ENCODE assay signal across 8 cellular contexts in the genomic region with DNA sequence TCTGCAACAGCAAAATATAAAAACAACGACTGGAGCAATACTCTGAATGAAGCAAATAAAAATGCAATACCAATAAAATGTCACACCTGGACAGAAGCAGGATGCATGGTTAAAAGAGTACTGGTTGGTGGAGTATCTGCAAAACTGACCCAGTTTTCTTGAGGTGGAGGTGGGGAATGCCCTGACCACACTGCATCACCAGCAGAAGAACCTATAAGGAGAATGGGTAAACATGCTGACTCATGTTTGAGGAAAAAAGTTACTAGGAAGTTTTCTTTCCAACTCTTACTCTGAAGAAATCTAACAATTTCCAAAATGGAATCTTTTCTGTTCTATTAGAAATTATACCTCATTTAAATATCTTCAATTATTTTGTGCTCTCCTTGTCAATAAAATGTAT. TPM values are rescaled to one million over a fixed set of nuclear protein-coding genes. Genes with fewer than 3 reads are reported as not detected.
A peak's percentile ranks its signal among the peaks of the same experiment; 100 is the strongest.
DNase-seq lines count a peak whose midpoint lies in the region; ATAC-seq, FAIRE-seq and TF ChIP-seq lines count a peak whose summit lies in the region.

No MANE protein-coding gene starts in this region.

- in situ Hi-C loops in K562 (cut with MboI) = no loop called here

- H3K23ac ChIP-seq in neuronal stem cell (ENCODE audit: low read depth, low read length, poor library complexity) = no peak overlapping the region

- no peak overlapping the region for H2AFZ ChIP-seq in K562 (ENCODE audit: low read depth, low read length)
- H2AFZ ChIP-seq in osteoblast (ENCODE audit: low read length) = no peak overlapping the region
- H2AFZ ChIP-seq in neuronal stem cell (ENCODE audit: low read length) = no peak overlapping the region

- TF ChIP-seq EP300 in K562 (IDR thresholded peaks at IDR 0.05; ENCODE audit: low read length) = no peak

- H3K18ac ChIP-seq in neuronal stem cell (ENCODE audit: low read length) = no peak overlapping the region

- intact Hi-C loops in activated CD4-positive, alpha-beta T cell treated with anti-CD3 and anti-CD28 coated beads, Interleukin-2, amount 10 ng/mL, durations not matched to agents 24 days and 14 days (cut with micrococcal nuclease) = loop anchor here (1.0 kb wide), 1 partner anchor 44 kb away; a partner anchor contains a TSS
- intact Hi-C loops in K562 (cut with micrococcal nuclease) = no loop called here

- H3K9me1 ChIP-seq in K562 (ENCODE audit: control insufficient read depth, insufficient read depth, low read length) = no peaks in the 10 kb centered on the region

- peaks cover 5% of the 10 kb centered on the region for H3K9me3 Mint-ChIP-seq in activated CD4-positive, alpha-beta T cell treated with anti-CD3 and anti-CD28 coated beads, Interleukin-2, amount 10 ng/mL, durations not matched to agents 24 days and 14 days

- H3K27me3 ChIP-seq in K562 (ENCODE audit: control insufficient read depth in 2 of 2, insufficient read depth in 2 of 2, low read length in 2 of 2) (no peaks in the 10 kb centered on the region), osteoblast (ENCODE audit: insufficient read depth, low read length) (no peaks in the 10 kb centered on the region), BE2C (no peaks in the 10 kb centered on the region), neuronal stem cell (ENCODE audit: control insufficient read depth in 3 of 3, insufficient read depth in 3 of 3, low read depth in 1 of 3, low read length in 3 of 3) (no peaks in the 10 kb centered on the region)

- H3K9ac ChIP-seq in K562 (ENCODE audit: insufficient read depth in 1 of 2, low read depth in 2 of 2, low read length in 2 of 2) (no peak overlapping the region), neuronal stem cell (ENCODE audit: low read depth, low read length, poor library complexity) (no peak overlapping the region)

- DNase-seq in activated CD4-positive, alpha-beta T cell treated with anti-CD3 and anti-CD28 coated beads, Interleukin-2, amount 10 ng/mL, durations not matched to agents 24 days and 14 days = peak; percentile 69
- DNase-seq in activated CD4-positive, alpha-beta T cell treated with anti-CD3 and anti-CD28 coated beads for 1 hour = no peak
- DNase-seq in K562 (ENCODE audit: extremely low read depth in 1 of 4, low spot score in 3 of 4) (peak in 2 of 4 experiments; percentile 30 to 41), osteoblast (ENCODE audit: insufficient read length, low spot score, missing footprints) (no peak), BE2C (no peak), midbrain (lab: John Stamatoyannopoulos, UW) (no peak), neuronal stem cell (ENCODE audit: low spot score) (no peak)

- H3K27me3 Mint-ChIP-seq in activated CD4-positive, alpha-beta T cell treated with anti-CD3 and anti-CD28 coated beads, Interleukin-2, amount 10 ng/mL, durations not matched to agents 24 days and 14 days = peaks cover 2% of the 10 kb centered on the region

- H2BK15ac ChIP-seq in neuronal stem cell (ENCODE audit: low read length) = no peak overlapping the region

- TF ChIP-seq POLR2A in K562 (conservative IDR thresholded peaks at IDR 0.05) = no peak

- peaks cover 40% of the 10 kb centered on the region for H3K4me1 Mint-ChIP-seq in activated CD4-positive, alpha-beta T cell treated with anti-CD3 and anti-CD28 coated beads, Interleukin-2, amount 10 ng/mL, durations not matched to agents 24 days and 14 days

- H3K4me1 ChIP-seq in K562 (replicated peaks in 1 of 2; ENCODE audit: control insufficient read depth in 2 of 2, insufficient read depth in 2 of 2, low read length in 2 of 2) (no peaks in the 10 kb centered on the region; a peak in 2 of 5 replicates), osteoblast (ENCODE audit: insufficient read depth, low read length) (peaks cover 8% of the 10 kb centered on the region), BE2C (no peaks in the 10 kb centered on the region; the same call in 1 of the 2 replicates), neuronal stem cell (ENCODE audit: control insufficient read depth in 2 of 2, insufficient read depth in 1 of 2, low read depth in 1 of 2, low read length in 2 of 2) (no peaks in the 10 kb centered on the region)

- no TSS peak for BruUV-seq in K562 (replicated peaks; lab: Mats Ljungman, UMichigan)

- no peak overlapping the region; the same call in 2 of the 3 replicates for H3K27ac ChIP-seq in K562 (ENCODE audit: extremely low read depth, low read depth, low read length)
- H3K27ac ChIP-seq in osteoblast (ENCODE audit: low read depth, low read length) = peak overlapping the region; percentile 66
- H3K27ac ChIP-seq in neuronal stem cell (replicated peaks; ENCODE audit: low read length) = no peak overlapping the region

- 83% methylated on average over 1 of the region's 1 CpG for WGBS in K562 (ENCODE audit: insufficient coverage, low coverage, missing lambda C conversion rate)
- WGBS in neuronal stem cell (ENCODE audit: extremely low coverage in 2 of 2, insufficient read length in 2 of 2, insufficient replicate concordance in 1 of 2), 2 donors = no CpG with 5 or more reads among the region's 1 CpG

- no peak overlapping the region for H4K8ac ChIP-seq in neuronal stem cell (ENCODE audit: low read depth, low read length)

- H3K4ac ChIP-seq in neuronal stem cell (ENCODE audit: low read length) = no peak overlapping the region

- ATAC-seq in HG03378 (IDR thresholded peaks at IDR 0.05; ENCODE audit: unreplicated experiment) (peak; percentile 84), K562 (peak; percentile 67; the same call in 2 of the 3 replicates)

- POLR2A ChIA-PET in K562 (lab: Yijun Ruan, JAX) = no interaction called here

- TF ChIP-seq CTCF in K562 (IDR thresholded peaks at IDR 0.05 in 2 of 3, conservative IDR thresholded peaks at IDR 0.05 in 1 of 3; ENCODE audit: insufficient read depth in 2 of 3, low read depth in 1 of 3, low read length in 3 of 3) (no peak), osteoblast (IDR thresholded peaks at IDR 0.05; ENCODE audit: extremely low read depth, low read depth, low read length) (no peak), BE2C (IDR thresholded peaks at IDR 0.05; ENCODE audit: low read depth, low read length) (no peak)

- no peak overlapping the region for H3K14ac ChIP-seq in neuronal stem cell (ENCODE audit: low read length)

- no peaks in the 10 kb centered on the region for H3K79me1 ChIP-seq in neuronal stem cell (ENCODE audit: low read depth, low read length)

- H3K36me3 ChIP-seq in K562 (ENCODE audit: control insufficient read depth, insufficient read depth, low read length) (peaks cover 26% of the 10 kb centered on the region), osteoblast (ENCODE audit: insufficient read depth, low read length) (peaks cover 32% of the 10 kb centered on the region), BE2C (peaks cover 36% of the 10 kb centered on the region), neuronal stem cell (replicated peaks in 1 of 2; ENCODE audit: control insufficient read depth in 2 of 2, insufficient read depth in 2 of 2, low read length in 2 of 2) (peaks cover 7 to 70% of the 10 kb centered on the region in 2 donors)

- no peak overlapping the region for H3K4me3 Mint-ChIP-seq in activated CD4-positive, alpha-beta T cell treated with anti-CD3 and anti-CD28 coated beads, Interleukin-2, amount 10 ng/mL, durations not matched to agents 24 days and 14 days

- H2AK5ac ChIP-seq in neuronal stem cell (ENCODE audit: low read depth, low read length) = no peak overlapping the region

- peak; percentile 65 for FAIRE-seq in K562 (lab: Jason Lieb, UNC)

- no peak overlapping the region for H2BK120ac ChIP-seq in neuronal stem cell (ENCODE audit: low read depth, low read length)

- peaks cover 51% of the 10 kb centered on the region for H3K36me3 Mint-ChIP-seq in activated CD4-positive, alpha-beta T cell treated with anti-CD3 and anti-CD28 coated beads, Interleukin-2, amount 10 ng/mL, durations not matched to agents 24 days and 14 days (ENCODE audit: low read depth)

- CTCF ChIA-PET in K562 (lab: Yijun Ruan, JAX; ENCODE audit: low intra/inter-chr PET ratio) = no interaction called here

- no peak overlapping the region for H2BK5ac ChIP-seq in neuronal stem cell (ENCODE audit: low read length)

- H3K9me3 ChIP-seq in K562 (replicated peaks; ENCODE audit: control insufficient read depth, insufficient read depth, low read depth, low read length) (no peaks in the 10 kb centered on the region), osteoblast (ENCODE audit: low read depth, low read length) (no peaks in the 10 kb centered on the region), BE2C (no peaks in the 10 kb centered on the region), neuronal stem cell (replicated peaks in 1 of 2; ENCODE audit: control insufficient read depth in 2 of 2, insufficient read depth in 1 of 2, low read depth in 1 of 2, low read length in 2 of 2) (no peaks in the 10 kb centered on the region)

- H3K27ac Mint-ChIP-seq in activated CD4-positive, alpha-beta T cell treated with anti-CD3 and anti-CD28 coated beads, Interleukin-2, amount 10 ng/mL, durations not matched to agents 24 days and 14 days = peak overlapping the region; percentile 45

- H2BK12ac ChIP-seq in neuronal stem cell (ENCODE audit: low read length) = no peak overlapping the region

- H3K79me2 ChIP-seq in K562 (ENCODE audit: control insufficient read depth, insufficient read depth, low read length) (peaks cover 3% of the 10 kb centered on the region; the same call in 2 of the 3 replicates), osteoblast (ENCODE audit: insufficient read depth, low read length) (peaks cover 32% of the 10 kb centered on the region)

- no peak overlapping the region for H3K4me2 ChIP-seq in K562 (ENCODE audit: insufficient read depth, low read length)
- no peak overlapping the region for H3K4me2 ChIP-seq in osteoblast (ENCODE audit: insufficient read depth, low read length)
- no peak overlapping the region for H3K4me2 ChIP-seq in neuronal stem cell (ENCODE audit: insufficient read depth, low read length, poor library complexity, severe bottlenecking)

- no peak for TF ChIP-seq RAD21 in K562 (CRISPR knock-in tag; conservative IDR thresholded peaks at IDR 0.05 in 1 of 2, IDR thresholded peaks at IDR 0.05 in 1 of 2)

- no peak overlapping the region for H4K91ac ChIP-seq in neuronal stem cell (ENCODE audit: low read depth, low read length, poor library complexity)

- H3K4me3 ChIP-seq in K562 (no peak overlapping the region), osteoblast (ENCODE audit: insufficient read depth, low read length) (no peak overlapping the region), BE2C (ENCODE audit: low read depth, low read length) (no peak overlapping the region), neuronal stem cell (ENCODE audit: low read length in 2 of 2) (no peak overlapping the region)

- no peaks in the 10 kb centered on the region for H4K20me1 ChIP-seq in K562 (replicated peaks; ENCODE audit: control insufficient read depth, insufficient read depth, low read length)
- H4K20me1 ChIP-seq in osteoblast (ENCODE audit: insufficient read depth, low read length) = no peaks in the 10 kb centered on the region

RNA-seq across cellular contexts. Expression of a gene that starts 43.6 kb away (rescaled TPM):
- total RNA-seq in activated CD4-positive, alpha-beta T cell treated with anti-CD3 and anti-CD28 coated beads, Interleukin-2, amount 10 ng/mL, durations not matched to agents 24 days and 14 days = 65.8 and 70.1 TPM in 2 replicates
- total RNA-seq in K562 (2011; cell fraction: chromatin; rRNA removed; ENCODE audit: low replicate concordance) = 31.0 and 93.7 TPM in 2 replicates
- total RNA-seq in K562 (2011; cell fraction: nucleolus; rRNA removed) = 14.3 and 16.2 TPM in 2 replicates
- 25.8 and 46.0 TPM in 2 replicates for total RNA-seq in K562 (2011; cell fraction: nucleoplasm; rRNA removed)
- 18.3 and 23.2 TPM in 2 replicates for total RNA-seq in K562 (2014; rRNA removed)
- total RNA-seq in K562 (2014; rRNA removed; fragmentation: Illumina TruSeq; extraction: Trizol) = 31.2 and 32.5 TPM in 2 replicates
- 32.9 and 34.6 TPM in 2 replicates for total RNA-seq in K562 (2015; rRNA removed; fragmentation: Illumina TruSeq; extraction: Trizol)
- total RNA-seq in K562 (2021) = 29.3 and 30.0 TPM in 2 replicates
- polyA plus RNA-seq in K562 (2011; rRNA removed) = 27.8 and 30.8 TPM in 2 replicates
- 17.3 and 19.5 TPM in 2 replicates for polyA plus RNA-seq in K562 (2011; cell fraction: cytosol; rRNA removed)
- 27.8 and 28.9 TPM in 2 replicates for polyA plus RNA-seq in K562 (2011; cell fraction: nucleus; rRNA removed)
- polyA plus RNA-seq in K562 (2012) = 24.6 and 32.3 TPM in 2 replicates
- 30.5 and 36.0 TPM in 2 replicates for polyA plus RNA-seq in K562 (2014; fragmentation: Illumina TruSeq; extraction: Trizol)
- 10 to 100 TPM in 1 of 2 experiments, 1 to 10 TPM in 1; 7.9 to 11.4 TPM for polyA plus RNA-seq in K562 (2014; fragmentation: Nextera tagmentation; extraction: Ambion mirVana)
- polyA plus RNA-seq in K562 (2014; rRNA removed) = 20.5 and 23.3 TPM in 2 replicates
- polyA minus RNA-seq in K562 (2011; rRNA and poly(A)+ RNA removed) = 46.6 and 46.9 TPM in 2 replicates
- 14.6 and 43.4 TPM in 2 replicates for polyA minus RNA-seq in K562 (2011; cell fraction: cytosol; rRNA and poly(A)+ RNA removed)
- 19.9 and 37.9 TPM in 2 replicates for polyA minus RNA-seq in K562 (2011; cell fraction: nucleus; rRNA and poly(A)+ RNA removed)
- total RNA-seq in osteoblast = 42.4 and 43.1 TPM in 2 replicates
- 35.5 TPM for polyA plus RNA-seq in BE2C (2012; ENCODE audit: insufficient read depth, insufficient read length, low read depth)
- 50.5 TPM for polyA plus RNA-seq in neuronal stem cell (2013, experiment 1 of 2)
- 50.6 TPM for polyA plus RNA-seq in neuronal stem cell (2013, experiment 2 of 2)
